ENCODE assay signal across 17 cellular contexts in genomic region chrX:153791104-153791852, GRCh38. TPM values are rescaled to one million over a fixed set of nuclear protein-coding genes. Genes with fewer than 3 reads are reported as not detected.
DNase-seq lines count a peak whose midpoint lies in the region; TF ChIP-seq lines count a peak whose summit lies in the region.
"Had no signal": no experiment of that assay in that cellular context is flagged by ENCODE, and none has a peak within 500 bp of the region (broad histone marks: within the 10 kb centered on the region; RNA-seq: fewer than 3 reads in every experiment).

No MANE protein-coding gene starts in this region.

- CTCF ChIA-PET in RWPE1 (lab: Yijun Ruan, JAX), result no interaction called here

- TF ChIP-seq EP300 in tibial nerve (IDR thresholded peaks at IDR 0.05), result no peak

- H3K4me1 Mint-ChIP-seq in brain (peaks cover 24% of the 10 kb centered on the region), neural crest cell (peaks cover 14% of the 10 kb centered on the region)

- peak overlapping the region; percentile 14; the same call in 1 of the 2 replicates for H3K27ac ChIP-seq in RWPE1
- H3K27ac ChIP-seq in tibial nerve, result no peak overlapping the region
- H3K27ac ChIP-seq: Peyer's patch had no signal

- H3K36me3 ChIP-seq in tibial nerve, result peaks cover 0 to 40% (median 0%) of the 10 kb centered on the region in 3 donors

- H3K4me1 ChIP-seq in tibial nerve, result peaks cover 0 to 30% (median 3%) of the 10 kb centered on the region in 4 donors

- H3K4me3 ChIP-seq in tibial nerve, result no peak overlapping the region
- H3K4me3 ChIP-seq: Peyer's patch had no signal

- H3K27ac Mint-ChIP-seq in brain, result peak overlapping the region in 3 of 5 experiments; percentile 19 to 77 (median 64)
- no peak overlapping the region for H3K27ac Mint-ChIP-seq in neural crest cell (ENCODE audit: unreplicated experiment)

- H3K9me3 Mint-ChIP-seq in brain, result peaks cover 0 to 44% (median 2%) of the 10 kb centered on the region in 5 experiments
- no peaks in the 10 kb centered on the region for H3K9me3 Mint-ChIP-seq in neural crest cell

- WGBS in tibial nerve, 2 donors, result 82 to 85% methylated on average over 13 to 17 of the region's 17 CpGs

- no peaks in the 10 kb centered on the region for H3K9me3 ChIP-seq in tibial nerve

- no peaks in the 10 kb centered on the region for H3K27me3 ChIP-seq in tibial nerve
- H3K27me3 ChIP-seq: Peyer's patch had no signal

- no peak for TF ChIP-seq POLR2A in tibial nerve (IDR thresholded peaks at IDR 0.05)

- H3K27me3 Mint-ChIP-seq in brain (peaks cover 3% of the 10 kb centered on the region), neural crest cell (ENCODE audit: low read depth) (no peaks in the 10 kb centered on the region)

- peak overlapping the region in 2 of 5 experiments; percentile 53 to 70 for H3K4me3 Mint-ChIP-seq in brain
- peak overlapping the region; percentile 38 for H3K4me3 Mint-ChIP-seq in neural crest cell

- H3K36me3 Mint-ChIP-seq in brain (peaks cover 14% of the 10 kb centered on the region), neural crest cell (ENCODE audit: low read depth) (peaks cover 4% of the 10 kb centered on the region)

- DNase-seq in GF-D8 (lab: John Stamatoyannopoulos, UW), result peak; percentile 77
- no peak for DNase-seq in RWPE1 (ENCODE audit: low spot score)
- no peak for DNase-seq in neural crest cell (ENCODE audit: low read depth, low spot score)
- no peak for DNase-seq in activated CD4-positive, alpha-beta T cell treated with anti-CD3 and anti-CD28 coated beads for 4 hours
- DNase-seq in tibial nerve (ENCODE audit: low spot score in 2 of 2), result no peak
- no peak for DNase-seq in NCI-H2107 (lab: John Stamatoyannopoulos, UW)
- DNase-seq: H7, KG1, MV-4-11, NCI-H1417, NCI-H187, NCI-H446 treated with DMSO at 0.1 percent for 48 hours, NCI-H69, Peyer's patch had no signal

- no peak for TF ChIP-seq CTCF in RWPE1 (conservative IDR thresholded peaks at IDR 0.05; ENCODE audit: low read depth)
- TF ChIP-seq CTCF in brain (conservative IDR thresholded peaks at IDR 0.05), result no peak
- TF ChIP-seq CTCF in neural crest cell (conservative IDR thresholded peaks at IDR 0.05), result no peak
- TF ChIP-seq CTCF in tibial nerve (IDR thresholded peaks at IDR 0.05), result no peak

- POLR2A ChIA-PET in RWPE1 (lab: Yijun Ruan, JAX; ENCODE audit: low non-redundant PET), result no interaction called here

RNA-seq across cellular contexts. Expression of gene IDH3G, which starts 2.9 kb away (rescaled TPM):
- 102 TPM for polyA plus RNA-seq in brain (ENCODE audit: insufficient read depth, low read depth, low replicate concordance)
- total RNA-seq in neural crest cell (50.2 and 52.6 TPM in 2 replicates), tibial nerve (100 to 1,000 TPM in 1 of 4 donors, 10 to 100 TPM in 3; 48.9 to 101 (median 83.2) TPM)

RNA-seq across cellular contexts. Expression of gene SSR4, which starts 3.2 kb away (rescaled TPM):
- 365 TPM for polyA plus RNA-seq in brain (ENCODE audit: insufficient read depth, low read depth, low replicate concordance)
- 183 and 187 TPM in 2 replicates for total RNA-seq in neural crest cell
- 100 to 1,000 TPM in 3 of 4 donors, 10 to 100 TPM in 1; 93.6 to 156 (median 131) TPM for total RNA-seq in tibial nerve

RNA-seq across cellular contexts. Expression of gene SRPK3, which starts 10.4 kb away (rescaled TPM):
- 15.6 TPM for polyA plus RNA-seq in brain (ENCODE audit: insufficient read depth, low read depth, low replicate concordance)
- total RNA-seq in neural crest cell (0.14 and 0.30 TPM in 2 replicates), tibial nerve (1 to 10 TPM in 2 of 4 donors, under 1 TPM in 2; 0.87 to 5.1 (median 1.4) TPM)
- total RNA-seq: A673, H7 had no signal

RNA-seq across cellular contexts. Expression of gene PLXNB3, which starts 27.2 kb away (rescaled TPM):
- 38.0 TPM for polyA plus RNA-seq in brain (ENCODE audit: insufficient read depth, low read depth, low replicate concordance)
- total RNA-seq in neural crest cell (15.7 and 16.2 TPM in 2 replicates), tibial nerve (10 to 100 TPM; 45.4 to 77.7 (median 50.3) TPM)
- total RNA-seq: A673, H7 had no signal

RNA-seq across cellular contexts. Expression of gene PDZD4, which starts 39.1 kb away (rescaled TPM):
- 128 TPM for polyA plus RNA-seq in brain (ENCODE audit: insufficient read depth, low read depth, low replicate concordance)
- 48.8 and 52.5 TPM in 2 replicates for total RNA-seq in neural crest cell
- 10 to 100 TPM; 19.9 to 24.6 (median 21.2) TPM for total RNA-seq in tibial nerve
- total RNA-seq: HepG2 had no signal
- polyA plus RNA-seq: HepG2 had no signal
